ENCODE assay signal across 11 cellular contexts in genomic region chr3:98564282-98565005, GRCh38.
DNase-seq lines count a peak whose midpoint lies in the region; ATAC-seq and TF ChIP-seq lines count a peak whose summit lies in the region.
"Had no signal": no experiment of that assay in that cellular context is flagged by ENCODE, and none has a peak within 500 bp of the region (broad histone marks: within the 10 kb centered on the region; RNA-seq: fewer than 3 reads in every experiment).

No MANE protein-coding gene starts in this region.

- H3K4me1 Mint-ChIP-seq in activated naive CD8-positive, alpha-beta T cell treated with anti-CD3 and anti-CD28 coated beads, Interleukin-2, amount 50 U/mL, for 24 hours = peaks cover 82% of the 10 kb centered on the region

- ATAC-seq in GM19438 (IDR thresholded peaks at IDR 0.05; ENCODE audit: low read depth, unreplicated experiment) = peak; percentile 3
- ATAC-seq in HG03460 (IDR thresholded peaks at IDR 0.05; ENCODE audit: unreplicated experiment) = peak; percentile 1
- peak; percentile 63 for ATAC-seq in activated naive CD8-positive, alpha-beta T cell treated with anti-CD3 and anti-CD28 coated beads, Interleukin-2, amount 50 U/mL, for 24 hours

- H3K9me3 Mint-ChIP-seq in activated naive CD8-positive, alpha-beta T cell treated with anti-CD3 and anti-CD28 coated beads, Interleukin-2, amount 50 U/mL, for 24 hours = peaks cover 6% of the 10 kb centered on the region

- TF ChIP-seq CTCF in GM12865 (IDR thresholded peaks at IDR 0.05; ENCODE audit: insufficient read depth, low read depth, low read length, missing control alignments) (no peak), coronary artery (IDR thresholded peaks at IDR 0.05) (no peak)

- no peaks in the 10 kb centered on the region for H3K36me3 Mint-ChIP-seq in activated naive CD8-positive, alpha-beta T cell treated with anti-CD3 and anti-CD28 coated beads, Interleukin-2, amount 50 U/mL, for 24 hours (ENCODE audit: low read depth)

- H3K27me3 Mint-ChIP-seq in activated naive CD8-positive, alpha-beta T cell treated with anti-CD3 and anti-CD28 coated beads, Interleukin-2, amount 50 U/mL, for 24 hours = no peaks in the 10 kb centered on the region

- DNase-seq in GM12865 (ENCODE audit: low read depth) (peak; percentile 89), AG08395 (ENCODE audit: low spot score) (no peak), NCI-H1694 (lab: John Stamatoyannopoulos, UW) (no peak), coronary artery (ENCODE audit: low spot score) (no peak), NCI-H2081 (lab: John Stamatoyannopoulos, UW) (no peak)
- no peak for DNase-seq in activated naive CD8-positive, alpha-beta T cell treated with anti-CD3 and anti-CD28 coated beads, Interleukin-2, amount 50 U/mL, for 24 hours
- DNase-seq: activated CD8-positive, alpha-beta memory T cell treated with anti-CD3 and anti-CD28 coated beads for 24 hours had no signal

- H3K4me3 ChIP-seq in GM12865 (ENCODE audit: low read depth, low read length) (peak overlapping the region; percentile 45), coronary artery (no peak overlapping the region)
- H3K4me3 ChIP-seq: HAP-1 had no signal

- H3K27ac ChIP-seq in coronary artery = no peak overlapping the region
- H3K27ac ChIP-seq: neutrophil had no signal

- peak overlapping the region; percentile 64 for H3K4me3 Mint-ChIP-seq in activated naive CD8-positive, alpha-beta T cell treated with anti-CD3 and anti-CD28 coated beads, Interleukin-2, amount 50 U/mL, for 24 hours

- peak overlapping the region; percentile 94 for H3K27ac Mint-ChIP-seq in activated naive CD8-positive, alpha-beta T cell treated with anti-CD3 and anti-CD28 coated beads, Interleukin-2, amount 50 U/mL, for 24 hours

Comparison
In these comparisons a context has a peak if more than half of its experiments do, and no peak if none do; other contexts are left out.
1. ATAC-seq: peak in every context shown above with its lines; median percentile 63 in activated naive CD8-positive, alpha-beta T cell treated with anti-CD3 and anti-CD28 coated beads, Interleukin-2, amount 50 U/mL, for 24 hours; 3 in GM19438; 1 in HG03460.